In the genomic region with DNA sequence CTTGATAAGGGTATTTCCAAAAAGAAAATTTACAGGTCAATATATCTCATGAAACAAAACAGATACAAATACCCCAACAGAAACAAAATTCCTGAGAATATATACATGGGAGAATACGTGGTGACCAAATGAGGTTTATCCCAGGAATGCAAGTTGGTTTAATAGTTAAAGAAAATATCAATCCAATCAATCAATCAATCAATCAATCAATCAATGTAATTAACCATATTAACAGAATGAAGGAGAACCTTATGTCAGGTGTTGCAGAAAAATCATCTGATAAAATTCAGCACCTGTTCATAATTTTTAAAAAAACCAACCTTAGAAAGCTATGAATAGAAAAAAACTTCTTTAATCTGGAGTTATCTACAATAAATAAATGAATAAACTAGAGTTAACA, we compare ENCODE assay signal across 2 cellular contexts.
TF ChIP-seq lines count a peak whose summit lies in the region.

No MANE protein-coding gene starts in this region.

TF ChIP-seq in A549, 52 proteins besides CTCF, POLR2A, EP300 and RAD21 (continued from another document):
- TF ChIP-seq KDM1A (IDR thresholded peaks at IDR 0.05; ENCODE audit: low read depth) (no peak), JUN (IDR thresholded peaks at IDR 0.05) (no peak), HEYL (CRISPR knock-in tag; IDR thresholded peaks at IDR 0.05) (no peak)

TF ChIP-seq in K562, 482 proteins besides CTCF, POLR2A, EP300 and RAD21:
- TF ChIP-seq, protein P1, sequence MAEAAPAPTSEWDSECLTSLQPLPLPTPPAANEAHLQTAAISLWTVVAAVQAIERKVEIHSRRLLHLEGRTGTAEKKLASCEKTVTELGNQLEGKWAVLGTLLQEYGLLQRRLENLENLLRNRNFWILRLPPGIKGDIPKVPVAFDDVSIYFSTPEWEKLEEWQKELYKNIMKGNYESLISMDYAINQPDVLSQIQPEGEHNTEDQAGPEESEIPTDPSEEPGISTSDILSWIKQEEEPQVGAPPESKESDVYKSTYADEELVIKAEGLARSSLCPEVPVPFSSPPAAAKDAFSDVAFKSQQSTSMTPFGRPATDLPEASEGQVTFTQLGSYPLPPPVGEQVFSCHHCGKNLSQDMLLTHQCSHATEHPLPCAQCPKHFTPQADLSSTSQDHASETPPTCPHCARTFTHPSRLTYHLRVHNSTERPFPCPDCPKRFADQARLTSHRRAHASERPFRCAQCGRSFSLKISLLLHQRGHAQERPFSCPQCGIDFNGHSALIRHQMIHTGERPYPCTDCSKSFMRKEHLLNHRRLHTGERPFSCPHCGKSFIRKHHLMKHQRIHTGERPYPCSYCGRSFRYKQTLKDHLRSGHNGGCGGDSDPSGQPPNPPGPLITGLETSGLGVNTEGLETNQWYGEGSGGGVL (CRISPR knock-in tag; IDR thresholded peaks at IDR 0.05), result no peak
- TF ChIP-seq NR3C1 (CRISPR knock-in tag; IDR thresholded peaks at IDR 0.05), result no peak
- TF ChIP-seq, protein P2, sequence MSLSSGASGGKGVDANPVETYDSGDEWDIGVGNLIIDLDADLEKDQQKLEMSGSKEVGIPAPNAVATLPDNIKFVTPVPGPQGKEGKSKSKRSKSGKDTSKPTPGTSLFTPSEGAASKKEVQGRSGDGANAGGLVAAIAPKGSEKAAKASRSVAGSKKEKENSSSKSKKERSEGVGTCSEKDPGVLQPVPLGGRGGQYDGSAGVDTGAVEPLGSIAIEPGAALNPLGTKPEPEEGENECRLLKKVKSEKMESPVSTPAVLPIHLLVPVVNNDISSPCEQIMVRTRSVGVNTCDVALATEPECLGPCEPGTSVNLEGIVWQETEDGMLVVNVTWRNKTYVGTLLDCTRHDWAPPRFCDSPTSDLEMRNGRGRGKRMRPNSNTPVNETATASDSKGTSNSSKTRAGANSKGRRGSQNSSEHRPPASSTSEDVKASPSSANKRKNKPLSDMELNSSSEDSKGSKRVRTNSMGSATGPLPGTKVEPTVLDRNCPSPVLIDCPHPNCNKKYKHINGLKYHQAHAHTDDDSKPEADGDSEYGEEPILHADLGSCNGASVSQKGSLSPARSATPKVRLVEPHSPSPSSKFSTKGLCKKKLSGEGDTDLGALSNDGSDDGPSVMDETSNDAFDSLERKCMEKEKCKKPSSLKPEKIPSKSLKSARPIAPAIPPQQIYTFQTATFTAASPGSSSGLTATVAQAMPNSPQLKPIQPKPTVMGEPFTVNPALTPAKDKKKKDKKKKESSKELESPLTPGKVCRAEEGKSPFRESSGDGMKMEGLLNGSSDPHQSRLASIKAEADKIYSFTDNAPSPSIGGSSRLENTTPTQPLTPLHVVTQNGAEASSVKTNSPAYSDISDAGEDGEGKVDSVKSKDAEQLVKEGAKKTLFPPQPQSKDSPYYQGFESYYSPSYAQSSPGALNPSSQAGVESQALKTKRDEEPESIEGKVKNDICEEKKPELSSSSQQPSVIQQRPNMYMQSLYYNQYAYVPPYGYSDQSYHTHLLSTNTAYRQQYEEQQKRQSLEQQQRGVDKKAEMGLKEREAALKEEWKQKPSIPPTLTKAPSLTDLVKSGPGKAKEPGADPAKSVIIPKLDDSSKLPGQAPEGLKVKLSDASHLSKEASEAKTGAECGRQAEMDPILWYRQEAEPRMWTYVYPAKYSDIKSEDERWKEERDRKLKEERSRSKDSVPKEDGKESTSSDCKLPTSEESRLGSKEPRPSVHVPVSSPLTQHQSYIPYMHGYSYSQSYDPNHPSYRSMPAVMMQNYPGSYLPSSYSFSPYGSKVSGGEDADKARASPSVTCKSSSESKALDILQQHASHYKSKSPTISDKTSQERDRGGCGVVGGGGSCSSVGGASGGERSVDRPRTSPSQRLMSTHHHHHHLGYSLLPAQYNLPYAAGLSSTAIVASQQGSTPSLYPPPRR (CRISPR knock-in tag; IDR thresholded peaks at IDR 0.05; ENCODE audit: borderline replicate concordance), result no peak
- TF ChIP-seq FOXK2 (conservative IDR thresholded peaks at IDR 0.05 in 1 of 2, IDR thresholded peaks at IDR 0.05 in 1 of 2; ENCODE audit: low read depth in 2 of 2), result no peak
- TF ChIP-seq, protein P3, sequence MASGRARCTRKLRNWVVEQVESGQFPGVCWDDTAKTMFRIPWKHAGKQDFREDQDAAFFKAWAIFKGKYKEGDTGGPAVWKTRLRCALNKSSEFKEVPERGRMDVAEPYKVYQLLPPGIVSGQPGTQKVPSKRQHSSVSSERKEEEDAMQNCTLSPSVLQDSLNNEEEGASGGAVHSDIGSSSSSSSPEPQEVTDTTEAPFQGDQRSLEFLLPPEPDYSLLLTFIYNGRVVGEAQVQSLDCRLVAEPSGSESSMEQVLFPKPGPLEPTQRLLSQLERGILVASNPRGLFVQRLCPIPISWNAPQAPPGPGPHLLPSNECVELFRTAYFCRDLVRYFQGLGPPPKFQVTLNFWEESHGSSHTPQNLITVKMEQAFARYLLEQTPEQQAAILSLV (tag; IDR thresholded peaks at IDR 0.05), result no peak
- TF ChIP-seq, protein P4, sequence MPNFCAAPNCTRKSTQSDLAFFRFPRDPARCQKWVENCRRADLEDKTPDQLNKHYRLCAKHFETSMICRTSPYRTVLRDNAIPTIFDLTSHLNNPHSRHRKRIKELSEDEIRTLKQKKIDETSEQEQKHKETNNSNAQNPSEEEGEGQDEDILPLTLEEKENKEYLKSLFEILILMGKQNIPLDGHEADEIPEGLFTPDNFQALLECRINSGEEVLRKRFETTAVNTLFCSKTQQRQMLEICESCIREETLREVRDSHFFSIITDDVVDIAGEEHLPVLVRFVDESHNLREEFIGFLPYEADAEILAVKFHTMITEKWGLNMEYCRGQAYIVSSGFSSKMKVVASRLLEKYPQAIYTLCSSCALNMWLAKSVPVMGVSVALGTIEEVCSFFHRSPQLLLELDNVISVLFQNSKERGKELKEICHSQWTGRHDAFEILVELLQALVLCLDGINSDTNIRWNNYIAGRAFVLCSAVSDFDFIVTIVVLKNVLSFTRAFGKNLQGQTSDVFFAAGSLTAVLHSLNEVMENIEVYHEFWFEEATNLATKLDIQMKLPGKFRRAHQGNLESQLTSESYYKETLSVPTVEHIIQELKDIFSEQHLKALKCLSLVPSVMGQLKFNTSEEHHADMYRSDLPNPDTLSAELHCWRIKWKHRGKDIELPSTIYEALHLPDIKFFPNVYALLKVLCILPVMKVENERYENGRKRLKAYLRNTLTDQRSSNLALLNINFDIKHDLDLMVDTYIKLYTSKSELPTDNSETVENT (CRISPR knock-in tag; IDR thresholded peaks at IDR 0.05), result no peak
- TF ChIP-seq PRPF4 (IDR thresholded peaks at IDR 0.05; ENCODE audit: insufficient read depth, low read depth, low read length, poor library complexity, severe bottlenecking), result no peak
- TF ChIP-seq, protein P5, sequence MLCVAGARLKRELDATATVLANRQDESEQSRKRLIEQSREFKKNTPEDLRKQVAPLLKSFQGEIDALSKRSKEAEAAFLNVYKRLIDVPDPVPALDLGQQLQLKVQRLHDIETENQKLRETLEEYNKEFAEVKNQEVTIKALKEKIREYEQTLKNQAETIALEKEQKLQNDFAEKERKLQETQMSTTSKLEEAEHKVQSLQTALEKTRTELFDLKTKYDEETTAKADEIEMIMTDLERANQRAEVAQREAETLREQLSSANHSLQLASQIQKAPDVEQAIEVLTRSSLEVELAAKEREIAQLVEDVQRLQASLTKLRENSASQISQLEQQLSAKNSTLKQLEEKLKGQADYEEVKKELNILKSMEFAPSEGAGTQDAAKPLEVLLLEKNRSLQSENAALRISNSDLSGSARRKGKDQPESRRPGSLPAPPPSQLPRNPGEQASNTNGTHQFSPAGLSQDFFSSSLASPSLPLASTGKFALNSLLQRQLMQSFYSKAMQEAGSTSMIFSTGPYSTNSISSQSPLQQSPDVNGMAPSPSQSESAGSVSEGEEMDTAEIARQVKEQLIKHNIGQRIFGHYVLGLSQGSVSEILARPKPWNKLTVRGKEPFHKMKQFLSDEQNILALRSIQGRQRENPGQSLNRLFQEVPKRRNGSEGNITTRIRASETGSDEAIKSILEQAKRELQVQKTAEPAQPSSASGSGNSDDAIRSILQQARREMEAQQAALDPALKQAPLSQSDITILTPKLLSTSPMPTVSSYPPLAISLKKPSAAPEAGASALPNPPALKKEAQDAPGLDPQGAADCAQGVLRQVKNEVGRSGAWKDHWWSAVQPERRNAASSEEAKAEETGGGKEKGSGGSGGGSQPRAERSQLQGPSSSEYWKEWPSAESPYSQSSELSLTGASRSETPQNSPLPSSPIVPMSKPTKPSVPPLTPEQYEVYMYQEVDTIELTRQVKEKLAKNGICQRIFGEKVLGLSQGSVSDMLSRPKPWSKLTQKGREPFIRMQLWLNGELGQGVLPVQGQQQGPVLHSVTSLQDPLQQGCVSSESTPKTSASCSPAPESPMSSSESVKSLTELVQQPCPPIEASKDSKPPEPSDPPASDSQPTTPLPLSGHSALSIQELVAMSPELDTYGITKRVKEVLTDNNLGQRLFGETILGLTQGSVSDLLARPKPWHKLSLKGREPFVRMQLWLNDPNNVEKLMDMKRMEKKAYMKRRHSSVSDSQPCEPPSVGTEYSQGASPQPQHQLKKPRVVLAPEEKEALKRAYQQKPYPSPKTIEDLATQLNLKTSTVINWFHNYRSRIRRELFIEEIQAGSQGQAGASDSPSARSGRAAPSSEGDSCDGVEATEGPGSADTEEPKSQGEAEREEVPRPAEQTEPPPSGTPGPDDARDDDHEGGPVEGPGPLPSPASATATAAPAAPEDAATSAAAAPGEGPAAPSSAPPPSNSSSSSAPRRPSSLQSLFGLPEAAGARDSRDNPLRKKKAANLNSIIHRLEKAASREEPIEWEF (CRISPR knock-in tag; IDR thresholded peaks at IDR 0.05), result peak; percentile 72; the same call in 1 of the 2 replicates
